1 cellular context compared by ENCODE assay signal in genomic region chr6:93447874-93448273, GRCh38.
TF ChIP-seq lines count a peak whose summit lies in the region.

No MANE protein-coding gene starts in this region.

TF ChIP-seq in Ishikawa, 13 proteins besides CTCF, POLR2A, EP300 and RAD21 (continued from another document):
- TF ChIP-seq TCF12 (IDR thresholded peaks at IDR 0.05; ENCODE audit: low read depth) (no peak), MAX (IDR thresholded peaks at IDR 0.05) (no peak), EGR1 (IDR thresholded peaks at IDR 0.05) (no peak), FOXM1 (IDR thresholded peaks at IDR 0.05; ENCODE audit: borderline replicate concordance, low read depth) (no peak), CREB1 (IDR thresholded peaks at IDR 0.05; ENCODE audit: low read depth) (no peak), TAF1 (IDR thresholded peaks at IDR 0.05; ENCODE audit: low read depth) (no peak), YY1 (IDR thresholded peaks at IDR 0.05; ENCODE audit: low read depth) (no peak), CEBPB (IDR thresholded peaks at IDR 0.05) (no peak)
